Comparison of ENCODE assay signal across 21 cellular contexts in the genomic region with DNA sequence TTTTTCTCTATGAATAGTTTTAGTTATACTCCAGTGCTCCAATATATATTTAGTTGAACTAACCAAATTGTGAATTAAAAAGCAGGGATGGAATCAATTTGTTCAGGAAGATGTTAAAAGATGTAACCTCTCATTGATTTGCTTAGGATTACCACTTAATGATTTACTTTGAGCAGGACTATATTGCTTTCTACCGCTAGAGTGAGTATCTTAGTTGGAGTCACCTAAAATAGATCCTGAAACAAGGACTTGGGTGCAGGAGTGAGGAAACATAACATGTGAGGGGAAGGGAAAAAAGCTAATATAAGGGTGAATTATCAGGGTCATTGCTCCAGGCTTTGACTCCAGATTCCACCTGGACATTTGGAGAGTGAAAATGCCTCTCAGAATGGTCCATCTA.
DNase-seq lines count a peak whose midpoint lies in the region; ATAC-seq and TF ChIP-seq lines count a peak whose summit lies in the region.
"Had no signal": no experiment of that assay in that cellular context is flagged by ENCODE, and none has a peak within 500 bp of the region (broad histone marks: within the 10 kb centered on the region; RNA-seq: fewer than 3 reads in every experiment).

No MANE protein-coding gene starts in this region.

- H3K27ac ChIP-seq in mammary epithelial cell (ENCODE audit: insufficient read depth, low read depth, low read length) (no peak overlapping the region), PC-3 (ENCODE audit: low read length) (no peak overlapping the region), endodermal cell (ENCODE audit: low read depth, low read length) (no peak overlapping the region)
- H3K27ac ChIP-seq: 22Rv1, BLaER1, GM23248, Peyer's patch had no signal

- H3K9me2 ChIP-seq in PC-3 (replicated peaks; ENCODE audit: low read length), result no peaks in the 10 kb centered on the region

- no peak for ATAC-seq in PC-3
- no peak for ATAC-seq in GM19023 (IDR thresholded peaks at IDR 0.05; ENCODE audit: unreplicated experiment)
- ATAC-seq in GM19467 (IDR thresholded peaks at IDR 0.05; ENCODE audit: unreplicated experiment), result no peak

- H3K36me3 Mint-ChIP-seq in MCF 10A (ENCODE audit: insufficient read depth, unreplicated experiment) (no peaks in the 10 kb centered on the region), endodermal cell (ENCODE audit: low read depth) (no peaks in the 10 kb centered on the region)
- H3K36me3 Mint-ChIP-seq: CD4-positive, alpha-beta memory T cell; IgD-negative memory B cell had no signal

- intact Hi-C loops in MCF 10A (cut with micrococcal nuclease) (no loop called here), mammary epithelial cell (cut with micrococcal nuclease) (no loop called here), PC-3 (cut with micrococcal nuclease) (no loop called here)

- H4K20me1 ChIP-seq in mammary epithelial cell (ENCODE audit: insufficient read depth, low read length), result no peaks in the 10 kb centered on the region
- H4K20me1 ChIP-seq in PC-3 (ENCODE audit: low read length), result no peaks in the 10 kb centered on the region
- H4K20me1 ChIP-seq: BLaER1 had no signal

- H3K9ac ChIP-seq in mammary epithelial cell (ENCODE audit: insufficient read depth, low read length), result no peak overlapping the region
- H3K9ac ChIP-seq in PC-3 (ENCODE audit: low read length), result no peak overlapping the region
- no peak overlapping the region for H3K9ac ChIP-seq in endodermal cell (ENCODE audit: extremely low read depth, low read length, poor library complexity, severe bottlenecking)
- H3K9ac ChIP-seq: BLaER1, GM23248 had no signal

- H2AFZ ChIP-seq in mammary epithelial cell (ENCODE audit: low read depth, low read length), result no peak overlapping the region
- H2AFZ ChIP-seq in PC-3 (ENCODE audit: low read length), result no peak overlapping the region
- H2AFZ ChIP-seq: GM23248 had no signal

- H3K9me3 ChIP-seq in mammary epithelial cell (replicated peaks; ENCODE audit: insufficient read depth, low read length) (no peaks in the 10 kb centered on the region), PC-3 (ENCODE audit: low read length) (no peaks in the 10 kb centered on the region), endodermal cell (ENCODE audit: control insufficient read depth, low read length) (peaks cover 4% of the 10 kb centered on the region)
- H3K9me3 ChIP-seq: BLaER1, Caco-2, Peyer's patch had no signal

- H3K4me3 ChIP-seq in mammary epithelial cell (replicated peaks in 1 of 3; ENCODE audit: insufficient read depth in 1 of 3, low read depth in 2 of 3, low read length in 3 of 3) (no peak overlapping the region), PC-3 (ENCODE audit: low read length) (no peak overlapping the region), endodermal cell (ENCODE audit: low read length) (no peak overlapping the region), retinal pigment epithelial cell (ENCODE audit: low read length) (no peak overlapping the region)
- H3K4me3 ChIP-seq: BLaER1, GM23248, Peyer's patch had no signal

- H3K36me3 ChIP-seq in mammary epithelial cell (ENCODE audit: insufficient read depth, low read length) (no peaks in the 10 kb centered on the region), PC-3 (ENCODE audit: low read depth, low read length) (no peaks in the 10 kb centered on the region), endodermal cell (ENCODE audit: control insufficient read depth, insufficient read depth, low read length) (no peaks in the 10 kb centered on the region)
- H3K36me3 ChIP-seq: BLaER1, Peyer's patch had no signal

- no peaks in the 10 kb centered on the region for H3F3A ChIP-seq in PC-3 (ENCODE audit: low read length, unreplicated experiment)

- H3K9me3 Mint-ChIP-seq in MCF 10A (ENCODE audit: unreplicated experiment), result peaks cover 8% of the 10 kb centered on the region
- H3K9me3 Mint-ChIP-seq in endodermal cell, result peaks cover 5% of the 10 kb centered on the region
- H3K9me3 Mint-ChIP-seq: CD4-positive, alpha-beta memory T cell had no signal

- no peak overlapping the region for H3K4me3 Mint-ChIP-seq in MCF 10A (ENCODE audit: unreplicated experiment)
- H3K4me3 Mint-ChIP-seq in endodermal cell, result no peak overlapping the region
- H3K4me3 Mint-ChIP-seq: CD4-positive, alpha-beta memory T cell; IgD-negative memory B cell had no signal

- CTCF ChIA-PET in MCF 10A (lab: Yijun Ruan, JAX) (interaction anchor here (0.6 to 0.7 kb wide), 3 partner anchors 523 to 1949 kb away, joined by 3 read pairs; no protein-coding TSS in a partner anchor), mammary epithelial cell (lab: Charles Lee; ENCODE audit: low non-redundant PET) (no interaction called here), PC-3 (lab: Charles Lee) (no interaction called here)

- BruUV-seq in MCF 10A (replicated peaks; lab: Mats Ljungman, UMichigan) (no TSS peak), mammary epithelial cell (replicated peaks; lab: Mats Ljungman, UMichigan) (no TSS peak), PC-3 (replicated peaks; lab: Mats Ljungman, UMichigan) (no TSS peak)

- no peaks in the 10 kb centered on the region for H3K27me3 ChIP-seq in mammary epithelial cell (ENCODE audit: insufficient read depth, low read length)
- no peaks in the 10 kb centered on the region for H3K27me3 ChIP-seq in PC-3 (ENCODE audit: low read length)
- H3K27me3 ChIP-seq in endodermal cell (ENCODE audit: control insufficient read depth, insufficient read depth, low read length, poor library complexity, severe bottlenecking), result no peaks in the 10 kb centered on the region
- H3K27me3 ChIP-seq: BLaER1, Peyer's patch had no signal

- DNase-seq in MCF 10A (ENCODE audit: unreplicated experiment) (no peak), mammary epithelial cell (no peak), PC-3 (no peak), endodermal cell (no peak), retinal pigment epithelial cell (ENCODE audit: low read depth) (no peak), mesenteric fat pad (ENCODE audit: low spot score) (no peak)
- DNase-seq: ACHN; Caco-2; CD4-positive, alpha-beta memory T cell; DMS 273 treated with DMSO at 0.1 percent for 48 hours; DMS79 treated with DMSO at 0.1 percent for 48 hours; GM23248; NCI-H1694 treated with DMSO at 0.1 percent for 48 hours; NCI-H2107; NCI-H69; Peyer's patch had no signal

- no peaks in the 10 kb centered on the region for H3K4me1 ChIP-seq in mammary epithelial cell (ENCODE audit: insufficient read depth, low read length)
- no peaks in the 10 kb centered on the region for H3K4me1 ChIP-seq in PC-3 (ENCODE audit: insufficient read depth, low read length)
- H3K4me1 ChIP-seq in endodermal cell (ENCODE audit: control insufficient read depth, insufficient read depth, low read length), result no peaks in the 10 kb centered on the region
- H3K4me1 ChIP-seq: BLaER1, Caco-2, Peyer's patch had no signal

- H3K4me2 ChIP-seq in mammary epithelial cell (ENCODE audit: insufficient read depth, low read depth, low read length) (no peak overlapping the region), PC-3 (ENCODE audit: low read length) (no peak overlapping the region)
- H3K4me2 ChIP-seq: BLaER1 had no signal

- H3K79me2 ChIP-seq in mammary epithelial cell (ENCODE audit: insufficient read depth, low read length), result no peaks in the 10 kb centered on the region
- H3K79me2 ChIP-seq in PC-3 (ENCODE audit: low read length), result no peaks in the 10 kb centered on the region

- H3K4me1 Mint-ChIP-seq in MCF 10A (ENCODE audit: insufficient read depth, unreplicated experiment), result peaks cover 6% of the 10 kb centered on the region
- H3K4me1 Mint-ChIP-seq in endodermal cell, result peaks cover 8% of the 10 kb centered on the region
- H3K4me1 Mint-ChIP-seq: CD4-positive, alpha-beta memory T cell; IgD-negative memory B cell had no signal

- TF ChIP-seq CTCF in MCF 10A (IDR thresholded peaks at IDR 0.05; ENCODE audit: unreplicated experiment), result peak; percentile 20
- TF ChIP-seq CTCF in mammary epithelial cell (conservative IDR thresholded peaks at IDR 0.05 in 1 of 2, IDR thresholded peaks at IDR 0.05 in 1 of 2; ENCODE audit: extremely low read depth in 1 of 2, insufficient read depth in 1 of 2, low read depth in 1 of 2, low read length in 2 of 2), result no peak
- TF ChIP-seq CTCF in PC-3 (conservative IDR thresholded peaks at IDR 0.05; ENCODE audit: low read depth, low read length), result peak; percentile 45; the same call in 1 of the 2 replicates
- peak; percentile 50 for TF ChIP-seq CTCF in endodermal cell (conservative IDR thresholded peaks at IDR 0.05)
- TF ChIP-seq CTCF in retinal pigment epithelial cell (conservative IDR thresholded peaks at IDR 0.05; ENCODE audit: low read depth, low read length), result peak; percentile 11

- in situ Hi-C loops in mammary epithelial cell (cut with MboI; ENCODE audit: low sequenced_read_pairs in 2 of 2), result no loop called here

- 100% methylated on average over 1 of the region's 1 CpG for WGBS in mammary epithelial cell (ENCODE audit: low coverage, missing lambda C conversion rate)
- WGBS in endodermal cell (ENCODE audit: insufficient coverage in 1 of 2, insufficient read length in 1 of 2), 2 experiments, result 85% methylated on average over 1 of the region's 1 CpG; no CpG with 5 or more reads in 1 of the 2 experiments

- H3K27me3 Mint-ChIP-seq in MCF 10A (ENCODE audit: insufficient read depth, unreplicated experiment) (no peaks in the 10 kb centered on the region), endodermal cell (ENCODE audit: insufficient read depth) (no peaks in the 10 kb centered on the region)
- H3K27me3 Mint-ChIP-seq: CD4-positive, alpha-beta memory T cell; IgD-negative memory B cell had no signal

- H3K27ac Mint-ChIP-seq in MCF 10A (ENCODE audit: low read depth, unreplicated experiment), result no peak overlapping the region
- H3K27ac Mint-ChIP-seq in endodermal cell, result no peak overlapping the region
- H3K27ac Mint-ChIP-seq: CD4-positive, alpha-beta memory T cell had no signal

- dilution Hi-C loops in mammary epithelial cell (cut with HindIII; ENCODE audit: low sequenced_read_pairs), result no loop called here

- POLR2A ChIA-PET in MCF 10A (lab: Yijun Ruan, JAX) (no interaction called here), PC-3 (lab: Charles Lee; ENCODE audit: unreplicated experiment) (no interaction called here)

Comparison
In these comparisons a context has a peak if more than half of its experiments do, and no peak if none do; other contexts are left out.
1. CTCF ChIP-seq: peak in MCF 10A (single experiment), PC-3 (single experiment), endodermal cell (single experiment) and retinal pigment epithelial cell (single experiment); none in mammary epithelial cell (0 of 2).